ENCODE assay signal across 8 cellular contexts in genomic region chr1:204073837-204074273, GRCh38. TPM values are rescaled to one million over a fixed set of nuclear protein-coding genes. Genes with fewer than 3 reads are reported as not detected.
A peak's percentile ranks its signal among the peaks of the same experiment; 100 is the strongest.
DNase-seq lines count a peak whose midpoint lies in the region; ATAC-seq lines count a peak whose summit lies in the region.

No MANE protein-coding gene starts in this region.

- peaks cover 90% of the 10 kb centered on the region for H3K27me3 Mint-ChIP-seq in T-helper 1 cell treated with Interleukin-12 subunit alpha and Interleukin-12 subunit beta and Interleukin-4 antibody, amounts not matched to agents 30 μg/mL and 1 μg/mL, for 36 hours (ENCODE audit: low read depth)
- peaks cover 85% of the 10 kb centered on the region for H3K27me3 Mint-ChIP-seq in activated naive CD8-positive, alpha-beta T cell treated with anti-CD3 and anti-CD28 coated beads, Interleukin-2, amount 10 ng/mL, durations not matched to agents 7 days and 5 days

- H3K36me3 Mint-ChIP-seq in T-helper 1 cell treated with Interleukin-12 subunit alpha and Interleukin-12 subunit beta and Interleukin-4 antibody, amounts not matched to agents 30 μg/mL and 1 μg/mL, for 36 hours (ENCODE audit: low read depth) = no peaks in the 10 kb centered on the region
- H3K36me3 Mint-ChIP-seq in activated naive CD8-positive, alpha-beta T cell treated with anti-CD3 and anti-CD28 coated beads, Interleukin-2, amount 10 ng/mL, durations not matched to agents 7 days and 5 days = no peaks in the 10 kb centered on the region

- H3K4me1 Mint-ChIP-seq in T-helper 1 cell treated with Interleukin-12 subunit alpha and Interleukin-12 subunit beta and Interleukin-4 antibody, amounts not matched to agents 30 μg/mL and 1 μg/mL, for 36 hours (ENCODE audit: low read depth) = peaks cover 2% of the 10 kb centered on the region
- H3K4me1 Mint-ChIP-seq in activated naive CD8-positive, alpha-beta T cell treated with anti-CD3 and anti-CD28 coated beads, Interleukin-2, amount 10 ng/mL, durations not matched to agents 7 days and 5 days = peaks cover 8% of the 10 kb centered on the region

- H3K27ac Mint-ChIP-seq in T-helper 1 cell treated with Interleukin-12 subunit alpha and Interleukin-12 subunit beta and Interleukin-4 antibody, amounts not matched to agents 30 μg/mL and 1 μg/mL, for 36 hours = no peak overlapping the region
- no peak overlapping the region for H3K27ac Mint-ChIP-seq in activated naive CD8-positive, alpha-beta T cell treated with anti-CD3 and anti-CD28 coated beads, Interleukin-2, amount 10 ng/mL, durations not matched to agents 7 days and 5 days

- no peak for ATAC-seq in activated naive CD8-positive, alpha-beta T cell treated with anti-CD3 and anti-CD28 coated beads, Interleukin-2, amount 10 ng/mL, durations not matched to agents 7 days and 5 days (ENCODE audit: low read depth)
- ATAC-seq in GM21529 (IDR thresholded peaks at IDR 0.05; ENCODE audit: unreplicated experiment) = no peak

- H3K4me3 Mint-ChIP-seq in T-helper 1 cell treated with Interleukin-12 subunit alpha and Interleukin-12 subunit beta and Interleukin-4 antibody, amounts not matched to agents 30 μg/mL and 1 μg/mL, for 36 hours = peak overlapping the region; percentile 57
- H3K4me3 Mint-ChIP-seq in activated naive CD8-positive, alpha-beta T cell treated with anti-CD3 and anti-CD28 coated beads, Interleukin-2, amount 10 ng/mL, durations not matched to agents 7 days and 5 days = peak overlapping the region; percentile 67

- POLR2A ChIA-PET in activated naive CD8-positive, alpha-beta T cell treated with anti-CD3 and anti-CD28 coated beads, Interleukin-2, amount 10 ng/mL, durations not matched to agents 7 days and 5 days (lab: Charles Lee) = no interaction called here

- H3K9me3 Mint-ChIP-seq in T-helper 1 cell treated with Interleukin-12 subunit alpha and Interleukin-12 subunit beta and Interleukin-4 antibody, amounts not matched to agents 30 μg/mL and 1 μg/mL, for 36 hours = no peaks in the 10 kb centered on the region
- no peaks in the 10 kb centered on the region for H3K9me3 Mint-ChIP-seq in activated naive CD8-positive, alpha-beta T cell treated with anti-CD3 and anti-CD28 coated beads, Interleukin-2, amount 10 ng/mL, durations not matched to agents 7 days and 5 days

- DNase-seq in T-helper 1 cell = no peak
- peak; percentile 35 for DNase-seq in activated naive CD8-positive, alpha-beta T cell treated with anti-CD3 and anti-CD28 coated beads, Interleukin-2, amount 10 ng/mL, durations not matched to agents 7 days and 5 days
- DNase-seq in skeletal muscle cell (ENCODE audit: low read depth) = no peak
- DNase-seq in NCI-H510A (lab: John Stamatoyannopoulos, UW) = no peak
- no peak for DNase-seq in stimulated activated CD4-positive, alpha-beta T cell treated with anti-CD3 and anti-CD28 coated beads, Interleukin-12 subunit alpha, Interleukin-12 subunit beta, amount 100 ng/mL, for 4 hours

- H3K4me3 ChIP-seq in iPS-11a (ENCODE audit: low read depth, low read length) = peak overlapping the region; percentile 96
- H3K4me3 ChIP-seq in skeletal muscle cell (ENCODE audit: low read depth, low read length) = peak overlapping the region; percentile 84

RNA-seq across cellular contexts. Expression of gene SOX13, which starts 0.9 kb away (rescaled TPM):
- 1 to 10 TPM; 3.9 to 4.0 TPM for total RNA-seq in activated naive CD8-positive, alpha-beta T cell treated with anti-CD3 and anti-CD28 coated beads, Interleukin-2, amount 10 ng/mL, durations not matched to agents 7 days and 5 days
